In the genomic region with DNA sequence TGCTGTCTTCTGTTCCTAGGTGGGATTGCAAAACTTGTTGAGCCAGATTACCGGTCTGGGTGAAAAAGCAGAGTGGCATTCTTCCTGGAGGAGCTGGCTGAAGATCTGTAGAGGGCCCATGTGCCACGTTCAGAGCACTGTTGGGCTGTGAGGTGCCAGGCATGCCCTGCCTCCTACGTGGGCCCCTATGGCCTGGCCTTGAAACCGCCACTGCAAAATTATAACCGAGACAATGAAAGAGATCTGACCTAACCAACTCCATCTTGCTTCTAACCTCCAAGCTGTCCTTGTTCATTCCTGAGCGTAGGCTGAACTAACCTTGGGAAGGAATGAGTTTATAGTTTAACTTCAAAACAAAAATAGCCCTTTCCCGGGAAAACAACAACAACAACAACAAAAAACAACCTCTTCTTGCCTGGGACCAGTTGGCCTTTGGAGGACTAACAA, we compare ENCODE assay signal across 8 cellular contexts. TPM values are rescaled to one million over a fixed set of nuclear protein-coding genes. Genes with fewer than 3 reads are reported as not detected.
A peak's percentile ranks its signal among the peaks of the same experiment; 100 is the strongest.
DNase-seq lines count a peak whose midpoint lies in the region; ATAC-seq, FAIRE-seq and TF ChIP-seq lines count a peak whose summit lies in the region.

No MANE protein-coding gene starts in this region.

- H3K9me3 ChIP-seq in A549 (no peaks in the 10 kb centered on the region), HUES48 (ENCODE audit: control insufficient read depth, insufficient read depth, low read length) (no peaks in the 10 kb centered on the region), mammary epithelial cell (replicated peaks; ENCODE audit: insufficient read depth, low read length) (no peaks in the 10 kb centered on the region), muscle layer of colon (ENCODE audit: low read length) (no peaks in the 10 kb centered on the region)

- in situ Hi-C loops in mammary epithelial cell (cut with MboI; ENCODE audit: low sequenced_read_pairs in 2 of 2), result no loop called here

- 85% methylated on average over 7 of the region's 7 CpGs for WGBS in A549 (ENCODE audit: missing lambda C conversion rate)
- 65% methylated on average over 7 of the region's 7 CpGs for WGBS in mammary epithelial cell (ENCODE audit: low coverage, missing lambda C conversion rate)

- H3K79me2 ChIP-seq in mammary epithelial cell (ENCODE audit: insufficient read depth, low read length), result peaks cover 53% of the 10 kb centered on the region

- BruUV-seq in mammary epithelial cell (replicated peaks; lab: Mats Ljungman, UMichigan), result no TSS peak

- TF ChIP-seq CTCF in A549 (IDR thresholded peaks at IDR 0.05) (no peak), mammary epithelial cell (conservative IDR thresholded peaks at IDR 0.05 in 1 of 2, IDR thresholded peaks at IDR 0.05 in 1 of 2; ENCODE audit: extremely low read depth in 1 of 2, insufficient read depth in 1 of 2, low read depth in 1 of 2, low read length in 2 of 2) (no peak)

- H3K36me3 ChIP-seq in HUES48 (ENCODE audit: control insufficient read depth, insufficient read depth, low read length) (peaks cover 18% of the 10 kb centered on the region), mammary epithelial cell (ENCODE audit: insufficient read depth, low read length) (peaks cover 6% of the 10 kb centered on the region), muscle layer of colon (ENCODE audit: insufficient read depth, low read length) (peaks cover 8% of the 10 kb centered on the region)

- peak overlapping the region; percentile 84 for H2AFZ ChIP-seq in mammary epithelial cell (ENCODE audit: low read depth, low read length)

- H3K27me3 ChIP-seq in HUES48 (ENCODE audit: control insufficient read depth, insufficient read depth, low read length), result no peaks in the 10 kb centered on the region; the same call in 1 of the 2 replicates
- no peaks in the 10 kb centered on the region for H3K27me3 ChIP-seq in mammary epithelial cell (ENCODE audit: insufficient read depth, low read length)
- no peaks in the 10 kb centered on the region for H3K27me3 ChIP-seq in muscle layer of colon (ENCODE audit: control insufficient read depth in 1 of 2, insufficient read depth in 2 of 2, low read length in 2 of 2)

- TF ChIP-seq RAD21 in A549 (conservative IDR thresholded peaks at IDR 0.05 in 1 of 2, IDR thresholded peaks at IDR 0.05 in 1 of 2), result no peak

- no peak for DNase-seq in A549 (ENCODE audit: low read depth in 1 of 2, low spot score in 1 of 2)
- no peak for DNase-seq in mammary epithelial cell
- DNase-seq in DMS114 treated with DMSO at 0.1 percent for 48 hours (lab: John Stamatoyannopoulos, UW; ENCODE audit: unreplicated experiment), result no peak
- no peak for DNase-seq in Ammon's horn (ENCODE audit: low spot score)
- no peak for DNase-seq in NCI-H774 (lab: John Stamatoyannopoulos, UW)

- CTCF ChIA-PET in A549 (lab: Yijun Ruan, JAX), result interaction anchor here (0.8 to 2.3 kb wide), 3 partner anchors 32 to 368 kb away, joined by 3 to 13 read pairs (median 9); no protein-coding TSS in a partner anchor
- CTCF ChIA-PET in mammary epithelial cell (lab: Charles Lee; ENCODE audit: low non-redundant PET), result no interaction called here

- dilution Hi-C loops in mammary epithelial cell (cut with HindIII; ENCODE audit: low sequenced_read_pairs), result no loop called here

- intact Hi-C loops in mammary epithelial cell (cut with micrococcal nuclease), result loop anchor here (2.0 to 10.0 kb wide), 3 partner anchors 151 to 259 kb away; partner anchors contain the start of gene RAB7A

- H4K20me1 ChIP-seq in mammary epithelial cell (ENCODE audit: insufficient read depth, low read length), result no peaks in the 10 kb centered on the region

- H3K9ac ChIP-seq in HUES48 (ENCODE audit: low read depth, low read length) (peak overlapping the region; percentile 93; the same call in 1 of the 2 replicates), mammary epithelial cell (ENCODE audit: insufficient read depth, low read length) (peak overlapping the region; percentile 100), muscle layer of colon (ENCODE audit: low read length) (peak overlapping the region; percentile 94)

- POLR2A ChIA-PET in A549 (lab: Yijun Ruan, JAX), result no interaction called here

- H3K4me1 ChIP-seq in A549, result peaks cover 21% of the 10 kb centered on the region; the same call in 2 of the 3 replicates
- H3K4me1 ChIP-seq in HUES48 (ENCODE audit: control insufficient read depth, insufficient read depth, low read length), result no peaks in the 10 kb centered on the region
- peaks cover 27% of the 10 kb centered on the region for H3K4me1 ChIP-seq in mammary epithelial cell (ENCODE audit: insufficient read depth, low read length)
- peaks cover 37% of the 10 kb centered on the region for H3K4me1 ChIP-seq in muscle layer of colon (ENCODE audit: insufficient read depth, low read length)

- H3K4me3 ChIP-seq in A549 (peak overlapping the region; percentile 93), HUES48 (ENCODE audit: low read depth, low read length) (peak overlapping the region; percentile 89), mammary epithelial cell (replicated peaks in 1 of 3; ENCODE audit: insufficient read depth in 1 of 3, low read depth in 2 of 3, low read length in 3 of 3) (peak overlapping the region; percentile 76 to 98 (median 79)), muscle layer of colon (ENCODE audit: low read depth in 1 of 2, low read length in 2 of 2) (peak overlapping the region; percentile 59 to 90)

- peak overlapping the region; percentile 83 to 97; a peak in 5 of 6 replicates for H3K27ac ChIP-seq in A549
- no peak overlapping the region for H3K27ac ChIP-seq in HUES48 (ENCODE audit: low read depth, low read length)
- peak overlapping the region; percentile 97 for H3K27ac ChIP-seq in mammary epithelial cell (ENCODE audit: insufficient read depth, low read depth, low read length)
- peak overlapping the region; percentile 76 for H3K27ac ChIP-seq in muscle layer of colon (ENCODE audit: low read depth, low read length)

- TF ChIP-seq EP300 in A549 (IDR thresholded peaks at IDR 0.05), result no peak

- FAIRE-seq in A549 (lab: Jason Lieb, UNC), result no peak

- no peak for TF ChIP-seq POLR2A in A549 (IDR thresholded peaks at IDR 0.05; ENCODE audit: low read length)

- ATAC-seq in A549, result no peak
- no peak for ATAC-seq in GM21576 (IDR thresholded peaks at IDR 0.05; ENCODE audit: unreplicated experiment)

- H3K4me2 ChIP-seq in A549, result peak overlapping the region; percentile 77
- peak overlapping the region; percentile 87 for H3K4me2 ChIP-seq in mammary epithelial cell (ENCODE audit: insufficient read depth, low read depth, low read length)

TF ChIP-seq in A549, 52 proteins besides CTCF, POLR2A, EP300 and RAD21:
- no peak for TF ChIP-seq JUNB (IDR thresholded peaks at IDR 0.05)
- no peak for TF ChIP-seq ZSCAN20 (CRISPR knock-in tag; IDR thresholded peaks at IDR 0.05)
- TF ChIP-seq MAZ (IDR thresholded peaks at IDR 0.05; ENCODE audit: borderline replicate concordance, low read depth, low read length), result no peak
- TF ChIP-seq CHD4 (IDR thresholded peaks at IDR 0.05; ENCODE audit: borderline replicate concordance), result no peak
- TF ChIP-seq FOSL2 (IDR thresholded peaks at IDR 0.05), result no peak
- TF ChIP-seq FOSL2 (CRISPR knock-in tag; IDR thresholded peaks at IDR 0.05), result no peak
- TF ChIP-seq ZFP36 (IDR thresholded peaks at IDR 0.05; ENCODE audit: borderline replicate concordance, partially characterized antibody), result no peak
- TF ChIP-seq NR3C1 (IDR thresholded peaks at IDR 0.05), result no peak
- no peak for TF ChIP-seq CHD2 (IDR thresholded peaks at IDR 0.05; ENCODE audit: low read length, partially characterized antibody)
- no peak for TF ChIP-seq ESRRA (IDR thresholded peaks at IDR 0.05; ENCODE audit: borderline replicate concordance, low read length)
- no peak for TF ChIP-seq HES2 (IDR thresholded peaks at IDR 0.05)
- no peak for TF ChIP-seq ZC3H11A (IDR thresholded peaks at IDR 0.05)
- TF ChIP-seq ZNF302 (CRISPR knock-in tag; IDR thresholded peaks at IDR 0.05), result no peak
- TF ChIP-seq ATOH8 (CRISPR knock-in tag; IDR thresholded peaks at IDR 0.05; ENCODE audit: low read depth), result no peak
- TF ChIP-seq SREBF2 (IDR thresholded peaks at IDR 0.05), result no peak
- TF ChIP-seq POLR2AphosphoS2 (conservative IDR thresholded peaks at IDR 0.05; ENCODE audit: low read length), result no peak
- no peak for TF ChIP-seq HDAC2 (IDR thresholded peaks at IDR 0.05)
- TF ChIP-seq RFX5 (IDR thresholded peaks at IDR 0.05), result no peak

RNA-seq across cellular contexts. Expression of gene ACAD9, which starts 1.4 kb away (rescaled TPM):
- polyA plus RNA-seq in A549 (2011; rRNA removed), result 24.1 and 26.1 TPM in 2 replicates
- polyA plus RNA-seq in A549 (2012; cell fraction: cytosol; rRNA removed), result 38.6 and 41.5 TPM in 2 replicates
- 74.8 and 78.0 TPM in 2 replicates for polyA plus RNA-seq in A549 (2012; cell fraction: nucleus; rRNA removed)
- 28.3 to 29.2 TPM (median 28.7 TPM) in 3 replicates for polyA plus RNA-seq in A549 (2017; fragmentation: RNase III; extraction: RNeasy Plus Mini Kit Qiagen cat#74134 plus additional on column Dnase treatment)
- 41.7 and 45.2 TPM in 2 replicates for polyA minus RNA-seq in A549 (2011; rRNA and poly(A)+ RNA removed)
- total RNA-seq in mammary epithelial cell, result 10 to 100 TPM; 35.2 to 48.7 TPM
- polyA plus RNA-seq in mammary epithelial cell, result 45.4 TPM
- 55.6 TPM for polyA minus RNA-seq in mammary epithelial cell
